In genomic region chr6:42726026-42726425, GRCh38 we compare ENCODE assay signal across 12 cellular contexts. TPM values are rescaled to one million over a fixed set of nuclear protein-coding genes. Genes with fewer than 3 reads are reported as not detected.
A peak's percentile ranks its signal among the peaks of the same experiment; 100 is the strongest.
DNase-seq lines count a peak whose midpoint lies in the region; ATAC-seq and TF ChIP-seq lines count a peak whose summit lies in the region.
"Had no signal": no experiment of that assay in that cellular context is flagged by ENCODE, and none has a peak within 500 bp of the region (broad histone marks: within the 10 kb centered on the region; RNA-seq: fewer than 3 reads in every experiment).

No MANE protein-coding gene starts in this region.

- CTCF ChIA-PET in SK-N-SH (lab: Yijun Ruan, JAX): interaction anchor here (0.7 to 4.0 kb wide), 32 partner anchors 8 to 364 kb away, joined by 3 to 58 read pairs (median 5); partner anchors contain the start of gene UBR2
- CTCF ChIA-PET in T-cell (lab: Charles Lee): interaction anchor here (0.5 to 3.2 kb wide), 14 partner anchors 8 to 174 kb away, joined by 3 to 34 read pairs (median 4); partner anchors contain the start of genes BICRAL (in 1 of the 2), RPL7L1 (in 1 of the 2), TBCC (in 1 of the 2) and UBR2 (in 1 of the 2)

- H3K4me1 ChIP-seq in SK-N-SH (ENCODE audit: control insufficient read depth in 1 of 2, insufficient read depth in 2 of 2, low read depth in 1 of 2, low read length in 1 of 2): peaks cover 0 to 7% of the 10 kb centered on the region in 2 experiments; a peak in 1 of 4 replicates

- H3K36me3 Mint-ChIP-seq in T-cell: no peaks in the 10 kb centered on the region
- no peaks in the 10 kb centered on the region for H3K36me3 Mint-ChIP-seq in stimulated activated effector memory CD8-positive, alpha-beta T cell treated with anti-CD3 and anti-CD28 coated beads, Interleukin-12 subunit alpha, Interleukin-12 subunit beta, amount 100 ng/mL, for 72 hours

- peaks cover 20 to 23% (median 21%) of the 10 kb centered on the region in 3 donors for H3K4me1 Mint-ChIP-seq in T-cell
- H3K4me1 Mint-ChIP-seq in stimulated activated effector memory CD8-positive, alpha-beta T cell treated with anti-CD3 and anti-CD28 coated beads, Interleukin-12 subunit alpha, Interleukin-12 subunit beta, amount 100 ng/mL, for 72 hours: peaks cover 23% of the 10 kb centered on the region

- no peak for TF ChIP-seq RAD21 in SK-N-SH (IDR thresholded peaks at IDR 0.05; ENCODE audit: low read length)

- in situ Hi-C loops in ACHN (cut with HindIII; ENCODE audit: low pct_ligation_motif_present, low pct_unique_long_range_greater_than_20kb, low sequenced_read_pairs): no loop called here

- H3K27ac Mint-ChIP-seq in T-cell: peak overlapping the region; percentile 95 to 99
- peak overlapping the region; percentile 95 for H3K27ac Mint-ChIP-seq in stimulated activated effector memory CD8-positive, alpha-beta T cell treated with anti-CD3 and anti-CD28 coated beads, Interleukin-12 subunit alpha, Interleukin-12 subunit beta, amount 100 ng/mL, for 72 hours
- H3K27ac Mint-ChIP-seq: progenitor cell of endocrine pancreas had no signal

- no peak overlapping the region; the same call in 1 of the 2 replicates for H3K9ac ChIP-seq in SK-N-SH

- H3K9me2 ChIP-seq in SK-N-SH: no peaks in the 10 kb centered on the region

- ATAC-seq in SK-N-SH treated with all-trans-retinoic acid at 6 μM for 48 hours (no peak; the same call in none of the 3 replicates), T-cell (replicated peaks in 1 of 4) (no peak), HG02763 (IDR thresholded peaks at IDR 0.05; ENCODE audit: unreplicated experiment) (no peak)
- ATAC-seq in stimulated activated effector memory CD8-positive, alpha-beta T cell treated with anti-CD3 and anti-CD28 coated beads, Interleukin-12 subunit alpha, Interleukin-12 subunit beta, amount 100 ng/mL, for 72 hours: no peak

- TF ChIP-seq CTCF in SK-N-SH (IDR thresholded peaks at IDR 0.05) (no peak), fibroblast of villous mesenchyme (IDR thresholded peaks at IDR 0.05; ENCODE audit: insufficient read depth, low read depth, low read length) (no peak)

- no peaks in the 10 kb centered on the region for H3K36me3 ChIP-seq in SK-N-SH (replicated peaks in 1 of 2; ENCODE audit: control insufficient read depth in 1 of 2, insufficient read depth in 2 of 2, low read length in 1 of 2)

- POLR2A ChIA-PET in SK-N-SH (lab: Yijun Ruan, JAX) (interaction anchor here (1.3 to 2.0 kb wide), 2 partner anchors 21 to 153 kb away, joined by 3 to 5 read pairs; partner anchors contain the start of gene RPL7L1), T-cell (lab: Charles Lee) (interaction anchor here in 1 of 2 donors (0.6 to 1.7 kb wide), 7 partner anchors 16 to 121 kb away, joined by 3 to 15 read pairs (median 5); partner anchors contain the start of genes BICRAL and TBCC)

- H3K4me3 ChIP-seq in SK-N-SH (ENCODE audit: low read depth in 2 of 2, low read length in 1 of 2) (peak overlapping the region in 1 of 2 experiments; percentile 10; a peak in 1 of 4 replicates), fibroblast of villous mesenchyme (ENCODE audit: low read depth, low read length) (peak overlapping the region; percentile 59)

- H3K27me3 ChIP-seq in SK-N-SH (ENCODE audit: insufficient read depth): no peaks in the 10 kb centered on the region

- H3F3A ChIP-seq in SK-N-SH (replicated peaks; ENCODE audit: insufficient read depth): no peaks in the 10 kb centered on the region

- peak overlapping the region; percentile 82 to 94 (median 84) for H3K4me3 Mint-ChIP-seq in T-cell
- H3K4me3 Mint-ChIP-seq in stimulated activated effector memory CD8-positive, alpha-beta T cell treated with anti-CD3 and anti-CD28 coated beads, Interleukin-12 subunit alpha, Interleukin-12 subunit beta, amount 100 ng/mL, for 72 hours: peak overlapping the region; percentile 74

- H3K27me3 Mint-ChIP-seq in T-cell: peaks cover 0 to 3% of the 10 kb centered on the region in 2 donors
- H3K27me3 Mint-ChIP-seq: progenitor cell of endocrine pancreas had no signal

- H4K20me1 ChIP-seq in SK-N-SH (ENCODE audit: insufficient read depth): no peaks in the 10 kb centered on the region

- peak overlapping the region; percentile 51 for H3K4me2 ChIP-seq in SK-N-SH

- no peaks in the 10 kb centered on the region for H3K9me3 ChIP-seq in SK-N-SH

- peak overlapping the region; percentile 4 to 49; a peak in 2 of 4 replicates for H3K27ac ChIP-seq in SK-N-SH (ENCODE audit: low read depth in 2 of 2, low read length in 1 of 2)
- H3K27ac ChIP-seq: 22Rv1 had no signal

- H2AFZ ChIP-seq in SK-N-SH (ENCODE audit: low read depth): peak overlapping the region; percentile 76

- no peaks in the 10 kb centered on the region for H3K9me3 Mint-ChIP-seq in T-cell
- no peaks in the 10 kb centered on the region for H3K9me3 Mint-ChIP-seq in stimulated activated effector memory CD8-positive, alpha-beta T cell treated with anti-CD3 and anti-CD28 coated beads, Interleukin-12 subunit alpha, Interleukin-12 subunit beta, amount 100 ng/mL, for 72 hours

- no peak for TF ChIP-seq EP300 in SK-N-SH (IDR thresholded peaks at IDR 0.05; ENCODE audit: borderline replicate concordance in 1 of 2, low read depth in 1 of 2, low read length in 1 of 2)

- H3K79me2 ChIP-seq in SK-N-SH (ENCODE audit: insufficient read depth): no peaks in the 10 kb centered on the region

- DNase-seq in SK-N-SH (no peak), T-cell (no peak), fibroblast of villous mesenchyme (ENCODE audit: low read depth) (no peak), NCI-H2107 (lab: John Stamatoyannopoulos, UW) (no peak), ACHN (no peak)
- DNase-seq in stimulated activated effector memory CD8-positive, alpha-beta T cell treated with anti-CD3 and anti-CD28 coated beads, Interleukin-12 subunit alpha, Interleukin-12 subunit beta, amount 100 ng/mL, for 72 hours (ENCODE audit: low spot score in 2 of 2): no peak
- DNase-seq: GOT3 had no signal

TF ChIP-seq in SK-N-SH, 30 proteins besides CTCF, POLR2A, EP300 and RAD21 (continues in another document):
- no peak for TF ChIP-seq MXI1 (IDR thresholded peaks at IDR 0.05; ENCODE audit: low read depth, low read length)
- TF ChIP-seq EZH2phosphoT487 (IDR thresholded peaks at IDR 0.05; ENCODE audit: borderline replicate concordance, low read depth): no peak
- TF ChIP-seq JUND (IDR thresholded peaks at IDR 0.05): no peak
- TF ChIP-seq TCF12 (IDR thresholded peaks at IDR 0.05): no peak
- TF ChIP-seq GATA2 (CRISPR knock-in tag; IDR thresholded peaks at IDR 0.05): no peak
- no peak for TF ChIP-seq FOXM1 (IDR thresholded peaks at IDR 0.05; ENCODE audit: low read depth)
- TF ChIP-seq POLR2AphosphoS5 (IDR thresholded peaks at IDR 0.05; ENCODE audit: low read depth, low read length): no peak
- TF ChIP-seq, protein P1, sequence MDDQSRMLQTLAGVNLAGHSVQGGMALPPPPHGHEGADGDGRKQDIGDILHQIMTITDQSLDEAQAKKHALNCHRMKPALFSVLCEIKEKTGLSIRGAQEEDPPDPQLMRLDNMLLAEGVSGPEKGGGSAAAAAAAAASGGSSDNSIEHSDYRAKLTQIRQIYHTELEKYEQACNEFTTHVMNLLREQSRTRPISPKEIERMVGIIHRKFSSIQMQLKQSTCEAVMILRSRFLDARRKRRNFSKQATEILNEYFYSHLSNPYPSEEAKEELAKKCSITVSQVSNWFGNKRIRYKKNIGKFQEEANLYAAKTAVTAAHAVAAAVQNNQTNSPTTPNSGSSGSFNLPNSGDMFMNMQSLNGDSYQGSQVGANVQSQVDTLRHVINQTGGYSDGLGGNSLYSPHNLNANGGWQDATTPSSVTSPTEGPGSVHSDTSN (IDR thresholded peaks at IDR 0.05): no peak
- TF ChIP-seq YY1 (IDR thresholded peaks at IDR 0.05; ENCODE audit: low read depth): no peak

TF ChIP-seq in SK-N-SH treated with all-trans-retinoic acid at 6 μM for 48 hours, 23 proteins besides CTCF, POLR2A, EP300 and RAD21 (continues in another document):
- TF ChIP-seq ARNTL (CRISPR knock-in tag; IDR thresholded peaks at IDR 0.05; ENCODE audit: borderline replicate concordance, low read depth) (no peak), PPARA (CRISPR knock-in tag; IDR thresholded peaks at IDR 0.05; ENCODE audit: borderline replicate concordance) (no peak)
- TF ChIP-seq, protein P2, sequence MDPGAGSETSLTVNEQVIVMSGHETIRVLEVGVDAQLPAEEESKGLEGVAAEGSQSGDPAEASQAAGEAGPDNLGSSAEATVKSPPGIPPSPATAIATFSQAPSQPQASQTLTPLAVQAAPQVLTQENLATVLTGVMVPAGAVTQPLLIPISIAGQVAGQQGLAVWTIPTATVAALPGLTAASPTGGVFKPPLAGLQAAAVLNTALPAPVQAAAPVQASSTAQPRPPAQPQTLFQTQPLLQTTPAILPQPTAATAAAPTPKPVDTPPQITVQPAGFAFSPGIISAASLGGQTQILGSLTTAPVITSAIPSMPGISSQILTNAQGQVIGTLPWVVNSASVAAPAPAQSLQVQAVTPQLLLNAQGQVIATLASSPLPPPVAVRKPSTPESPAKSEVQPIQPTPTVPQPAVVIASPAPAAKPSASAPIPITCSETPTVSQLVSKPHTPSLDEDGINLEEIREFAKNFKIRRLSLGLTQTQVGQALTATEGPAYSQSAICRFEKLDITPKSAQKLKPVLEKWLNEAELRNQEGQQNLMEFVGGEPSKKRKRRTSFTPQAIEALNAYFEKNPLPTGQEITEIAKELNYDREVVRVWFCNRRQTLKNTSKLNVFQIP (CRISPR knock-in tag; IDR thresholded peaks at IDR 0.05; ENCODE audit: borderline replicate concordance, low read depth): no peak

RNA-seq across cellular contexts. Expression of gene PRPH2, which starts 3.6 kb away (rescaled TPM):
- not detected in 2 replicates for polyA plus RNA-seq in SK-N-SH (2012; rRNA removed)
- polyA plus RNA-seq in SK-N-SH (2012; cell fraction: cytosol; rRNA removed): not detected in 2 replicates
- not detected in 2 replicates for polyA plus RNA-seq in SK-N-SH (2012; cell fraction: nucleus; rRNA removed)
- under 1 TPM in 2 of 5 donors, not detected in 3; 0.12 to 0.13 TPM for total RNA-seq in T-cell
- 2.6 and 5.2 TPM in 2 replicates for total RNA-seq in fibroblast of villous mesenchyme
- total RNA-seq: HT1080, progenitor cell of endocrine pancreas had no signal

RNA-seq across cellular contexts. Expression of gene TBCC, which starts 19.9 kb away (rescaled TPM):
- polyA plus RNA-seq in SK-N-SH (2012; rRNA removed): 12.7 and 18.2 TPM in 2 replicates
- polyA plus RNA-seq in SK-N-SH (2012; cell fraction: cytosol; rRNA removed): 12.9 and 15.1 TPM in 2 replicates
- 11.8 and 12.9 TPM in 2 replicates for polyA plus RNA-seq in SK-N-SH (2012; cell fraction: nucleus; rRNA removed)
- total RNA-seq in T-cell (10 to 100 TPM; 56.5 to 74.8 (median 59.4) TPM), fibroblast of villous mesenchyme (38.7 and 42.3 TPM in 2 replicates)

RNA-seq across cellular contexts. Expression of gene BICRAL, which starts 55.8 kb away (rescaled TPM):
- 5.1 and 6.6 TPM in 2 replicates for polyA plus RNA-seq in SK-N-SH (2012; rRNA removed)
- polyA plus RNA-seq in SK-N-SH (2012; cell fraction: cytosol; rRNA removed): 5.2 and 6.2 TPM in 2 replicates
- polyA plus RNA-seq in SK-N-SH (2012; cell fraction: nucleus; rRNA removed): 7.1 and 11.2 TPM in 2 replicates
- total RNA-seq in T-cell (10 to 100 TPM; 33.1 to 39.5 (median 33.6) TPM), fibroblast of villous mesenchyme (4.5 and 5.6 TPM in 2 replicates)
